27 cellular contexts compared by ENCODE assay signal in genomic region chr2:161761160-161761559, GRCh38.
DNase-seq lines count a peak whose midpoint lies in the region; ATAC-seq and TF ChIP-seq lines count a peak whose summit lies in the region.
"Had no signal": no experiment of that assay in that cellular context is flagged by ENCODE, and none has a peak within 500 bp of the region (broad histone marks: within the 10 kb centered on the region; RNA-seq: fewer than 3 reads in every experiment).

No MANE protein-coding gene starts in this region.

- no peaks in the 10 kb centered on the region for H3K4me1 Mint-ChIP-seq in nephron progenitor cell
- H3K4me1 Mint-ChIP-seq: CD8-positive, alpha-beta memory T cell; H9; T-helper 17 cell had no signal

- H3K36me3 Mint-ChIP-seq in nephron progenitor cell (ENCODE audit: low read depth), result no peaks in the 10 kb centered on the region
- H3K36me3 Mint-ChIP-seq: CD8-positive, alpha-beta memory T cell had no signal

- H3K4me3 Mint-ChIP-seq in nephron progenitor cell, result no peak overlapping the region
- H3K4me3 Mint-ChIP-seq: CD8-positive, alpha-beta memory T cell; H9; T-helper 17 cell had no signal

- TF ChIP-seq CTCF in nephron progenitor cell (IDR thresholded peaks at IDR 0.05), result no peak

- ATAC-seq in GM18868 (IDR thresholded peaks at IDR 0.05; ENCODE audit: unreplicated experiment) (no peak), GM18873 (IDR thresholded peaks at IDR 0.05; ENCODE audit: low FRiP score, unreplicated experiment) (no peak)
- ATAC-seq: A549, K562, SK-N-SH treated with all-trans-retinoic acid at 6 μM for 48 hours, T-helper 17 cell had no signal

- no peak overlapping the region for H3K27ac Mint-ChIP-seq in nephron progenitor cell
- H3K27ac Mint-ChIP-seq: CD8-positive, alpha-beta memory T cell; H9; T-helper 17 cell had no signal

- no peaks in the 10 kb centered on the region for H3K9me3 Mint-ChIP-seq in nephron progenitor cell
- H3K9me3 Mint-ChIP-seq: CD8-positive, alpha-beta memory T cell; H9 had no signal

- DNase-seq in SIG-M5 treated with dmso at 0.1 percent for 504 hours (lab: John Stamatoyannopoulos, UW; ENCODE audit: unreplicated experiment), result peak; percentile 23
- no peak for DNase-seq in SIG-M5 (lab: John Stamatoyannopoulos, UW)
- DNase-seq in NCI-H524 treated with DMSO at 0.1 percent for 48 hours (lab: John Stamatoyannopoulos, UW), result peak; percentile 17
- DNase-seq in cerebellum (ENCODE audit: low spot score), result peak; percentile 2
- DNase-seq in nephron progenitor cell, result no peak
- DNase-seq in NCI-H187 (lab: John Stamatoyannopoulos, UW), result no peak
- DNase-seq: CD8-positive, alpha-beta memory T cell; DMS153; DND-41; GM23248; H9; Kasumi-1; MV-4-11; NCI-H1105; NCI-H1436 treated with DMSO at 0.1 percent for 48 hours; NCI-H2029 treated with DMSO at 0.1 percent for 48 hours; NCI-H2171; NCI-H345; NCI-H510A treated with DMSO at 0.1 percent for 48 hours; Peyer's patch; SHP77 treated with DMSO at 0.1 percent for 48 hours; T-helper 17 cell had no signal

- peaks cover 3% of the 10 kb centered on the region for H3K27me3 Mint-ChIP-seq in nephron progenitor cell (ENCODE audit: low read depth, poor library complexity)
- H3K27me3 Mint-ChIP-seq: CD8-positive, alpha-beta memory T cell; T-helper 17 cell had no signal

Comparison
In these comparisons a context has a peak if more than half of its experiments do, and no peak if none do; other contexts are left out.
1. DNase-seq: peak in SIG-M5 treated with dmso at 0.1 percent for 504 hours (single experiment), NCI-H524 treated with DMSO at 0.1 percent for 48 hours (single experiment) and cerebellum (single experiment); none in SIG-M5 (single experiment), nephron progenitor cell (single experiment) and NCI-H187 (0 of 2).